Comparison of ENCODE assay signal across 10 cellular contexts in genomic region chr20:38084425-38084951, GRCh38. TPM values are rescaled to one million over a fixed set of nuclear protein-coding genes. Genes with fewer than 3 reads are reported as not detected.
DNase-seq lines count a peak whose midpoint lies in the region; ATAC-seq and TF ChIP-seq lines count a peak whose summit lies in the region.
"Had no signal": no experiment of that assay in that cellular context is flagged by ENCODE, and none has a peak within 500 bp of the region (broad histone marks: within the 10 kb centered on the region; RNA-seq: fewer than 3 reads in every experiment).

No MANE protein-coding gene starts in this region.

- H2BK5ac ChIP-seq in mesendoderm (ENCODE audit: low read length): no peak overlapping the region

- no peak overlapping the region for H2BK120ac ChIP-seq in mesendoderm (ENCODE audit: low read depth, low read length)

- peaks cover 16% of the 10 kb centered on the region for H3K79me2 ChIP-seq in parathyroid adenoma
- peaks cover 3% of the 10 kb centered on the region for H3K79me2 ChIP-seq in mesendoderm (ENCODE audit: control insufficient read depth, insufficient read depth, low read length)

- no peak overlapping the region for H3K56ac ChIP-seq in mesendoderm (ENCODE audit: low read length)

- no peak overlapping the region for H4K8ac ChIP-seq in mesendoderm (ENCODE audit: low read depth, low read length)

- ATAC-seq in heart left ventricle (peak; percentile 60 to 90 (median 76)), HG03159 (IDR thresholded peaks at IDR 0.05; ENCODE audit: unreplicated experiment) (no peak)

- H3K27ac ChIP-seq in VCaP: peak overlapping the region; percentile 73
- H3K27ac ChIP-seq in heart left ventricle: peak overlapping the region; percentile 65 to 88 (median 81)
- peak overlapping the region; percentile 79 for H3K27ac ChIP-seq in parathyroid adenoma
- no peak overlapping the region for H3K27ac ChIP-seq in mesendoderm (ENCODE audit: low read depth, low read length)

- peaks cover 0 to 3% (median 0%) of the 10 kb centered on the region in 12 donors for H3K9me3 ChIP-seq in heart left ventricle
- H3K9me3 ChIP-seq in parathyroid adenoma (ENCODE audit: control insufficient read depth, low read length): no peaks in the 10 kb centered on the region

- H3K4ac ChIP-seq in mesendoderm (ENCODE audit: low read depth, low read length): no peak overlapping the region

- H4K5ac ChIP-seq in mesendoderm (ENCODE audit: low read length): no peak overlapping the region

- H3K79me1 ChIP-seq in mesendoderm (ENCODE audit: low read length): peaks cover 7% of the 10 kb centered on the region

- TF ChIP-seq CTCF in VCaP (conservative IDR thresholded peaks at IDR 0.05) (no peak), heart left ventricle (IDR thresholded peaks at IDR 0.05) (no peak), parathyroid adenoma (IDR thresholded peaks at IDR 0.05) (no peak)

- no peak overlapping the region for H2BK15ac ChIP-seq in mesendoderm (replicated peaks; ENCODE audit: low read depth)

- H3K4me2 ChIP-seq in parathyroid adenoma (ENCODE audit: low read length) (no peak overlapping the region), mesendoderm (ENCODE audit: low read length) (no peak overlapping the region)

- no peak overlapping the region for H3K18ac ChIP-seq in mesendoderm (ENCODE audit: low read length)

- peak overlapping the region in 1 of 12 donors; percentile 2 for H3K4me3 ChIP-seq in heart left ventricle
- no peak overlapping the region for H3K4me3 ChIP-seq in parathyroid adenoma (ENCODE audit: low read depth, low read length)
- no peak overlapping the region for H3K4me3 ChIP-seq in mesendoderm (ENCODE audit: low read length)

- no peak overlapping the region for H2AFZ ChIP-seq in parathyroid adenoma

- 30 to 41% (median 36%) methylated on average over 5 of the region's 5 CpGs for WGBS in heart left ventricle, 4 donors
- WGBS in mesendoderm (ENCODE audit: extremely low coverage, insufficient coverage, low lambda C conversion rate): no CpG with 5 or more reads among the region's 5 CpGs

- DNase-seq in Daoy (ENCODE audit: low read depth) (peak; percentile 32), heart left ventricle (peak in 2 of 5 donors; percentile 39 to 59), NCI-H748 treated with DMSO at 0.1 percent for 48 hours (lab: John Stamatoyannopoulos, UW) (no peak), NCI-H1694 (lab: John Stamatoyannopoulos, UW) (no peak), mesendoderm (no peak)
- DNase-seq: activated T-cell treated with anti-CD3 and anti-CD28 coated beads for 4 hours; effector CD4-positive, alpha-beta T cell had no signal

- intact Hi-C loops in heart left ventricle (cut with DNase I): no loop called here

- peaks cover 0 to 79% (median 39%) of the 10 kb centered on the region in 9 donors for H3K36me3 ChIP-seq in heart left ventricle
- no peaks in the 10 kb centered on the region for H3K36me3 ChIP-seq in parathyroid adenoma (ENCODE audit: control insufficient read depth, insufficient read depth, low read length)
- H3K36me3 ChIP-seq in mesendoderm (ENCODE audit: control insufficient read depth, insufficient read depth, low read length): peaks cover 5% of the 10 kb centered on the region

- no peaks in the 10 kb centered on the region for H3K27me3 ChIP-seq in heart left ventricle
- H3K27me3 ChIP-seq in parathyroid adenoma (ENCODE audit: control insufficient read depth, insufficient read depth, low read length): no peaks in the 10 kb centered on the region
- H3K27me3 ChIP-seq in mesendoderm (ENCODE audit: insufficient read depth, low read length, poor library complexity): no peaks in the 10 kb centered on the region

- H3K9ac ChIP-seq in parathyroid adenoma (no peak overlapping the region), mesendoderm (ENCODE audit: low read length) (no peak overlapping the region)

- H3K4me1 ChIP-seq in heart left ventricle (peaks cover 0 to 32% (median 23%) of the 10 kb centered on the region in 12 donors), parathyroid adenoma (peaks cover 13% of the 10 kb centered on the region), mesendoderm (ENCODE audit: control insufficient read depth, low read depth, low read length) (no peaks in the 10 kb centered on the region)

- no peak overlapping the region for H2AK5ac ChIP-seq in mesendoderm (ENCODE audit: low read length)

- H3K23ac ChIP-seq in mesendoderm (ENCODE audit: low read length): no peak overlapping the region

- TF ChIP-seq POLR2A in heart left ventricle (IDR thresholded peaks at IDR 0.05): no peak

RNA-seq across cellular contexts. Expression of gene RPRD1B, which starts 50.9 kb away (rescaled TPM):
- total RNA-seq in Daoy (2014; rRNA removed; shearing (Covaris generic)): 18.2 and 24.4 TPM in 2 replicates
- total RNA-seq in heart left ventricle: 10 to 100 TPM; 32.5 to 60.2 (median 43.1) TPM
- polyA plus RNA-seq in heart left ventricle: 10 to 100 TPM in 1 of 2 donors, 1 to 10 TPM in 1; 9.1 to 41.3 TPM
- 26.3 TPM for polyA plus RNA-seq in mesendoderm (2013, experiment 1 of 2)
- polyA plus RNA-seq in mesendoderm (2013, experiment 2 of 2): 25.7 TPM

RNA-seq across cellular contexts. Expression of gene TTI1, which starts 51.2 kb away (rescaled TPM):
- total RNA-seq in Daoy (2014; rRNA removed; shearing (Covaris generic)): 17.8 and 17.9 TPM in 2 replicates
- 10 to 100 TPM in 8 of 9 donors, 1 to 10 TPM in 1; 9.7 to 13.3 (median 11.0) TPM for total RNA-seq in heart left ventricle
- polyA plus RNA-seq in heart left ventricle: 10 to 100 TPM in 1 of 2 donors, 1 to 10 TPM in 1; 7.3 to 10.9 TPM
- 24.7 TPM for polyA plus RNA-seq in mesendoderm (2013, experiment 1 of 2)
- 25.3 TPM for polyA plus RNA-seq in mesendoderm (2013, experiment 2 of 2)
